In genomic region chr1:15760520-15761211, GRCh38 we compare ENCODE assay signal across 10 cellular contexts. TPM values are rescaled to one million over a fixed set of nuclear protein-coding genes. Genes with fewer than 3 reads are reported as not detected.
A peak's percentile ranks its signal among the peaks of the same experiment; 100 is the strongest.
DNase-seq lines count a peak whose midpoint lies in the region; ATAC-seq and FAIRE-seq lines count a peak whose summit lies in the region.
"Had no signal": no experiment of that assay in that cellular context is flagged by ENCODE, and none has a peak within 500 bp of the region (broad histone marks: within the 10 kb centered on the region; RNA-seq: fewer than 3 reads in every experiment).

No MANE protein-coding gene starts in this region.

- H3K36me3 ChIP-seq in H7 (replicated peaks; ENCODE audit: control insufficient read depth, insufficient read depth, low read length), result peaks cover 16% of the 10 kb centered on the region
- peaks cover 0 to 5% of the 10 kb centered on the region in 2 donors for H3K36me3 ChIP-seq in small intestine (ENCODE audit: control insufficient read depth in 2 of 2, insufficient read depth in 2 of 2, low read length in 2 of 2)

- in situ Hi-C loops in G401 (cut with HindIII; ENCODE audit: low sequenced_read_pairs), result no loop called here

- ATAC-seq in HG03196 (IDR thresholded peaks at IDR 0.05; ENCODE audit: unreplicated experiment) (no peak), GM19324 (IDR thresholded peaks at IDR 0.05; ENCODE audit: low FRiP score, unreplicated experiment) (no peak)
- ATAC-seq: activated CD8-positive, alpha-beta T cell treated with anti-CD3 and anti-CD28 coated beads, Interleukin-2, amount 10 ng/mL, durations not matched to agents 7 days and 5 days had no signal

- peaks cover 4 to 5% of the 10 kb centered on the region in 2 donors for H3K4me1 ChIP-seq in small intestine (ENCODE audit: control insufficient read depth in 2 of 2, insufficient read depth in 1 of 2, low read depth in 1 of 2, low read length in 1 of 2)

- DNase-seq in H7 (peak; percentile 84), brain pericyte (ENCODE audit: low read depth, low spot score) (peak; percentile 75), iPS-NIHi11 (ENCODE audit: low spot score) (peak; percentile 65), small intestine (no peak), G401 (ENCODE audit: low spot score) (no peak), cerebellum (ENCODE audit: low spot score) (no peak)
- DNase-seq: activated CD8-positive, alpha-beta T cell treated with anti-CD3 and anti-CD28 coated beads, Interleukin-2, amount 10 ng/mL, durations not matched to agents 7 days and 5 days; Karpas-422 had no signal

- H3K27ac ChIP-seq in small intestine (ENCODE audit: low read depth in 1 of 2, low read length in 1 of 2), result peak overlapping the region; percentile 17 to 83

- no peaks in the 10 kb centered on the region for H3K9me3 ChIP-seq in small intestine (ENCODE audit: control insufficient read depth, low read depth)

- H3K4me3 ChIP-seq in H7 (ENCODE audit: insufficient read depth, low read depth, low read length) (peak overlapping the region; percentile 96), small intestine (ENCODE audit: low read depth in 1 of 2, low read length in 2 of 2) (no peak overlapping the region)

- no peak for FAIRE-seq in small intestine (lab: Jason Lieb, UNC)

- no peaks in the 10 kb centered on the region; the same call in 1 of the 2 replicates for H3K27me3 ChIP-seq in H7 (ENCODE audit: control insufficient read depth, insufficient read depth, low read length)
- no peaks in the 10 kb centered on the region for H3K27me3 ChIP-seq in small intestine (ENCODE audit: control insufficient read depth in 2 of 2, insufficient read depth in 2 of 2, low read length in 2 of 2)

- 38 to 76% (median 71%) methylated on average over 11 to 12 of the region's 12 CpGs for WGBS in small intestine, 3 donors

RNA-seq across cellular contexts. Expression of gene FBLIM1, which starts 2.1 kb away (rescaled TPM):
- total RNA-seq in H7 (2014; rRNA removed; shearing (Covaris generic)), result 91.0 and 95.6 TPM in 2 replicates
- polyA plus RNA-seq in small intestine, result 100 to 1,000 TPM in 2 of 3 donors, 10 to 100 TPM in 1; 76.2 to 371 (median 218) TPM
- total RNA-seq in G401 (2014; rRNA removed; shearing (Covaris generic)), result 18.6 and 41.7 TPM in 2 replicates
- total RNA-seq in cerebellum, result 8.9 TPM
- total RNA-seq: activated CD8-positive, alpha-beta T cell treated with anti-CD3 and anti-CD28 coated beads, Interleukin-2, amount 10 ng/mL, durations not matched to agents 7 days and 5 days had no signal

RNA-seq across cellular contexts. Expression of gene TMEM82, which starts 18.4 kb away (rescaled TPM):
- total RNA-seq in H7 (2014; rRNA removed; shearing (Covaris generic)), result 1.00 and 2.2 TPM in 2 replicates
- 10 to 100 TPM; 27.0 to 61.3 (median 45.9) TPM for polyA plus RNA-seq in small intestine
- not detected in 2 replicates for total RNA-seq in G401 (2014; rRNA removed; shearing (Covaris generic))
- total RNA-seq in cerebellum, result not detected
- total RNA-seq: activated CD8-positive, alpha-beta T cell treated with anti-CD3 and anti-CD28 coated beads, Interleukin-2, amount 10 ng/mL, durations not matched to agents 7 days and 5 days had no signal

RNA-seq across cellular contexts. Expression of gene SLC25A34, which starts 24.6 kb away (rescaled TPM):
- total RNA-seq in H7 (2014; rRNA removed; shearing (Covaris generic)), result 0.70 and 1.7 TPM in 2 replicates
- 10 to 100 TPM; 10.4 to 51.2 (median 39.2) TPM for polyA plus RNA-seq in small intestine
- 0.75 TPM in 1 of 2 replicates, not detected in the other for total RNA-seq in G401 (2014; rRNA removed; shearing (Covaris generic))
- 2.4 TPM for total RNA-seq in cerebellum

RNA-seq across cellular contexts. Expression of gene UQCRHL, which starts 46.8 kb away (rescaled TPM):
- 9.3 and 14.5 TPM in 2 replicates for total RNA-seq in H7 (2014; rRNA removed; shearing (Covaris generic))
- 1 to 10 TPM; 2.7 to 4.7 (median 3.8) TPM for polyA plus RNA-seq in small intestine
- total RNA-seq in G401 (2014; rRNA removed; shearing (Covaris generic)), result 6.0 and 6.8 TPM in 2 replicates
- 2.6 TPM for total RNA-seq in cerebellum

Comparison
In these comparisons a context has a peak if more than half of its experiments do, and no peak if none do; other contexts are left out.
1. DNase-seq: peak in H7 (single experiment), brain pericyte (single experiment) and iPS-NIHi11 (single experiment); none in small intestine (single experiment), G401 (single experiment) and cerebellum (single experiment).